Comparison of ENCODE assay signal across 17 cellular contexts in the genomic region with DNA sequence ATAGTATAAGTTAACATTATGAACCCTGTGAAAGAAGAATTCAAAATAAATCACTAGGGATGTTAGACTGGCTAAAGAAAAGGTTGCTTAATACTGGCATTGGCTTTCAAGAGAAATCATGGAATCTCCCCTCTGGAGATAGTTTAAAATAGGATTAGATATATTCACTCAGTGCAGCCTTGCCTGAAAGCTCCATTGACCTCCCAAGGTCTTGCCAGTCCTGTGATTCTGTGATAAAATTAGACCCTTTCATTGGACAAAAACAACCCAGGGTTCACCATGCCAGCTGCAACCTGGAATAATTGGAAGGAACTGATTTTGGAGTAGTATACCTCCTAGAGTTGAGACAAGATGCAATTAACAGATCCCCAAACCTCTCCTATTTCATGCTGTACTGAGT.
"Had no signal": no experiment of that assay in that cellular context is flagged by ENCODE, and none has a peak within 500 bp of the region (broad histone marks: within the 10 kb centered on the region; RNA-seq: fewer than 3 reads in every experiment).

No MANE protein-coding gene starts in this region.

- H3K27ac ChIP-seq: colonic mucosa, heart right ventricle, spleen, testis, transverse colon had no signal

- H3K27me3 ChIP-seq: colonic mucosa, heart right ventricle, neutrophil, spleen, testis, transverse colon had no signal

- H3K36me3 ChIP-seq: colonic mucosa, heart right ventricle, neutrophil, spleen, transverse colon had no signal

- DNase-seq: colonic mucosa; dermis blood vessel endothelial cell; heart right ventricle; hypothalamus; kidney glomerular epithelial cell; mesendoderm; naive thymus-derived CD8-positive, alpha-beta T cell; right cardiac atrium; spleen; stimulated activated CD4-positive, alpha-beta T cell treated with anti-CD3 and anti-CD28 coated beads, Interleukin-15, amount 100 ng/mL, for 24 hours; stimulated activated CD4-positive, alpha-beta T cell treated with anti-CD3 and anti-CD28 coated beads, Interleukin-1b, Interleukin-23, amount 100 ng/mL, for 48 hours; stimulated activated CD4-positive, alpha-beta T cell treated with anti-CD3 and anti-CD28 coated beads, Interleukin-4, amount 100 ng/mL, for 24 hours; stimulated activated naive B cell treated with anti-CD40 and anti-IgM and Interleukin-4, amounts not matched to agents 10 μg/mL and 1 μg/mL and 100 μg/mL, for 72 hours; stimulated activated naive CD8-positive, alpha-beta T cell treated with anti-CD3 and anti-CD28 coated beads, Interleukin-15, amount 100 ng/mL, for 72 hours; testis; transverse colon had no signal

- H3K9me3 ChIP-seq: colonic mucosa, heart right ventricle, neutrophil, spleen, testis, transverse colon had no signal

- ATAC-seq: heart right ventricle; naive thymus-derived CD8-positive, alpha-beta T cell; right cardiac atrium; stimulated activated naive B cell treated with anti-CD40 and anti-IgM and Interleukin-4, amounts not matched to agents 10 μg/mL and 1 μg/mL and 100 μg/mL, for 72 hours; stimulated activated naive CD8-positive, alpha-beta T cell treated with anti-CD3 and anti-CD28 coated beads, Interleukin-15, amount 100 ng/mL, for 72 hours had no signal

- H3K4me1 ChIP-seq: colonic mucosa, heart right ventricle, spleen, testis, transverse colon had no signal

- H3K4me3 ChIP-seq: colonic mucosa, heart right ventricle, spleen, testis, transverse colon had no signal
